In the genomic region with DNA sequence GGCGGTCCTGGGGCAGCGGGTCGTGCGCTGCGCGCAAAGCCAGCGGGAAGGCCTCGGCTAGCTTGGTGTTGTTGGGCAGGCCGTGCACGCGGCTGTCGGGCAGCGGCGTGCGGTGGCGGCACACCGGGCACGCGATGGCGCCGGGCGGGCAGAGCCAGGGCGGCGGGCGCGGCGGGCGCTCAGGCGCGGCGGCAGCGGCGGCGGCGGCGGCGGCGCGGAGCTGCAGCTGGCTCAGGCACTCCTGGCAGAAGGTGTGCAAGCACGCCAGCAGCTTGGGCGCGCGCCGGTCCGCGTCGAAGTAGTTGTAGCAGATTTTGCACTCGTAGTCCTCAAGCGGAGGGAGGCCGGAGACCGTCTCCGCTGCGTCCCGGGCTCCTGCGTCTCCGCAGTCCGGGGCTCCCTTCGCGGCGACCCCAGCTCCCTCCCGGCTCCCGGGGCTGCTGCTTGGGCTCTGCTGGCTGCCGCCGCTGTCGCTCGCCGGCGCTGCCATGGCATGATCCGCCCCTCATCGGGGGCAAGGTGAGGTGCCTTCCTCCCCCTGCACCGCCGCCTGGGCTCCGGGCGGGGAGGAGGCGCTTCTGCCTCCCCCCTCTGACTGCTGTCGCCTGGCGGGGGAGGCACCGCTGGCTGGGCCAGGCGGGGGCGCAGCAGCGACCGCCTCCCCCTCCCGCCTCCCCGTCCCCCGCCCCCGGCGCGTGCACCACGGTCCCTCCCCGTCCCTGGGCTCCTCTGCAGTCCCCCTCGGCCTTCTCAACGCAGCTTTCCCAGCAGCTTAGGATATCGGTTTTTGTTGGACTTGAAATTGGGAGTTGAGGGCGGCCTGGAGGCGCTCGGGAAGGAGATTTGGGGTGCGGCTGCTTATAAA, we compare ENCODE assay signal across 7 cellular contexts. TPM values are rescaled to one million over a fixed set of nuclear protein-coding genes. Genes with fewer than 3 reads are reported as not detected.
DNase-seq lines count a peak whose midpoint lies in the region; ATAC-seq, FAIRE-seq and TF ChIP-seq lines count a peak whose summit lies in the region.

No MANE protein-coding gene starts in this region.

- DNase-seq in GM10266 (ENCODE audit: extremely low spot score), result peak; percentile 81
- DNase-seq in RKO (ENCODE audit: low spot score), result peak; percentile 22
- no peak for DNase-seq in endothelial cell (ENCODE audit: low spot score)
- peak; percentile 60 for DNase-seq in nephron progenitor cell
- no peak for DNase-seq in H54 (ENCODE audit: insufficient read length, low spot score)

- H3K4me1 Mint-ChIP-seq in endothelial cell (ENCODE audit: unreplicated experiment), result peaks cover 5% of the 10 kb centered on the region
- peaks cover 26% of the 10 kb centered on the region for H3K4me1 Mint-ChIP-seq in nephron progenitor cell

- H3K4me3 Mint-ChIP-seq in endothelial cell (ENCODE audit: unreplicated experiment), result peak overlapping the region; percentile 88
- peak overlapping the region; percentile 92 for H3K4me3 Mint-ChIP-seq in nephron progenitor cell

- TF ChIP-seq CTCF in GM10266 (IDR thresholded peaks at IDR 0.05; ENCODE audit: control insufficient read depth, insufficient read depth, low read depth, missing control alignments), result peak; percentile 34
- no peak for TF ChIP-seq CTCF in endothelial cell (IDR thresholded peaks at IDR 0.05; ENCODE audit: unreplicated experiment)
- no peak for TF ChIP-seq CTCF in nephron progenitor cell (IDR thresholded peaks at IDR 0.05)

- TF ChIP-seq POLR2A in H54 (IDR thresholded peaks at IDR 0.05; ENCODE audit: low read depth, low read length), result no peak

- H3K27me3 Mint-ChIP-seq in endothelial cell (ENCODE audit: unreplicated experiment), result peaks cover 11% of the 10 kb centered on the region
- H3K27me3 Mint-ChIP-seq in nephron progenitor cell (ENCODE audit: low read depth, poor library complexity), result peaks cover 70% of the 10 kb centered on the region

- peak; percentile 48 for ATAC-seq in GM19397 (IDR thresholded peaks at IDR 0.05; ENCODE audit: unreplicated experiment)
- ATAC-seq in HG03439 (IDR thresholded peaks at IDR 0.05; ENCODE audit: unreplicated experiment), result peak; percentile 39

- FAIRE-seq in H54 (lab: Jason Lieb, UNC), result no peak

- H3K27ac Mint-ChIP-seq in endothelial cell (ENCODE audit: unreplicated experiment), result no peak overlapping the region
- H3K27ac Mint-ChIP-seq in nephron progenitor cell, result no peak overlapping the region

- H3K9me3 Mint-ChIP-seq in endothelial cell (ENCODE audit: unreplicated experiment), result no peaks in the 10 kb centered on the region
- H3K9me3 Mint-ChIP-seq in nephron progenitor cell, result no peaks in the 10 kb centered on the region

- H3K36me3 Mint-ChIP-seq in endothelial cell (ENCODE audit: low read depth, unreplicated experiment), result peaks cover 3% of the 10 kb centered on the region
- H3K36me3 Mint-ChIP-seq in nephron progenitor cell (ENCODE audit: low read depth), result no peaks in the 10 kb centered on the region

RNA-seq across cellular contexts. Expression of a gene that starts 21.0 kb away (rescaled TPM):
- total RNA-seq in endothelial cell (ENCODE audit: unreplicated experiment), result 16.5 TPM

Comparison
In these comparisons a context has a peak if more than half of its experiments do, and no peak if none do; other contexts are left out.
1. DNase-seq: peak in GM10266 (single experiment), RKO (single experiment) and nephron progenitor cell (single experiment); none in endothelial cell (single experiment) and H54 (single experiment).